ENCODE assay signal across 19 cellular contexts in genomic region chr4:11053601-11054000, GRCh38.
DNase-seq lines count a peak whose midpoint lies in the region; FAIRE-seq and TF ChIP-seq lines count a peak whose summit lies in the region.
"Had no signal": no experiment of that assay in that cellular context is flagged by ENCODE, and none has a peak within 500 bp of the region (broad histone marks: within the 10 kb centered on the region; RNA-seq: fewer than 3 reads in every experiment).

No MANE protein-coding gene starts in this region.

- H3K4me2 ChIP-seq in osteoblast (ENCODE audit: insufficient read depth, low read length) (no peak overlapping the region), H9 (ENCODE audit: insufficient read depth, insufficient read length, low read length) (no peak overlapping the region)
- H3K4me2 ChIP-seq: A549 had no signal

- intact Hi-C loops in vagina (cut with DNase I), result no loop called here

- FAIRE-seq in bronchial epithelial cell (lab: Jason Lieb, UNC), result no peak
- FAIRE-seq: A549, D721Med, H1 had no signal

- H3K27me3 Mint-ChIP-seq in H9 (ENCODE audit: low read depth), result no peaks in the 10 kb centered on the region
- H3K27me3 Mint-ChIP-seq: CD4-positive, alpha-beta T cell had no signal

- H3K36me3 ChIP-seq in bronchial epithelial cell (ENCODE audit: control insufficient read depth, insufficient read depth, low read length) (no peaks in the 10 kb centered on the region), osteoblast (ENCODE audit: insufficient read depth, low read length) (no peaks in the 10 kb centered on the region), vagina (no peaks in the 10 kb centered on the region)
- H3K36me3 ChIP-seq: HAP-1 had no signal

- H3K23ac ChIP-seq in H9 (ENCODE audit: insufficient read length, low read depth, low read length), result no peak overlapping the region

- H3K79me2 ChIP-seq in osteoblast (ENCODE audit: insufficient read depth, low read length), result no peaks in the 10 kb centered on the region
- no peaks in the 10 kb centered on the region for H3K79me2 ChIP-seq in H9 (ENCODE audit: insufficient read depth, low read length)

- no CpG with 5 or more reads among the region's 3 CpGs for WGBS in H9 (ENCODE audit: extremely low coverage, insufficient read length, low lambda C conversion rate)

- no peak overlapping the region for H2AK5ac ChIP-seq in H9 (ENCODE audit: insufficient read length, low read length)

- no peak for TF ChIP-seq POLR2A in vagina (IDR thresholded peaks at IDR 0.05)

- H4K91ac ChIP-seq in H9 (ENCODE audit: insufficient read length, low read depth, low read length), result no peak overlapping the region

- H3K14ac ChIP-seq in H9 (ENCODE audit: insufficient read depth, low read length), result no peak overlapping the region

- peak overlapping the region; percentile 17; the same call in 1 of the 2 replicates for H3K27ac ChIP-seq in RWPE1
- H3K27ac ChIP-seq in osteoblast (ENCODE audit: low read depth, low read length), result no peak overlapping the region
- H3K27ac ChIP-seq in H9 (ENCODE audit: insufficient read length, low read depth, low read length), result no peak overlapping the region
- H3K27ac ChIP-seq in vagina, result no peak overlapping the region
- H3K27ac ChIP-seq: 22Rv1, A549, C4-2B had no signal

- no peak overlapping the region for H2AFZ ChIP-seq in osteoblast (ENCODE audit: low read length)
- no peak overlapping the region for H2AFZ ChIP-seq in H9 (ENCODE audit: low read length)

- H4K8ac ChIP-seq in H9 (replicated peaks; ENCODE audit: insufficient read length, low read depth, low read length), result no peak overlapping the region

- H3K79me1 ChIP-seq in H9 (ENCODE audit: insufficient read depth, low read depth, low read length, poor library complexity, severe bottlenecking), result no peaks in the 10 kb centered on the region

- H3K18ac ChIP-seq in H9 (ENCODE audit: insufficient read length, low read depth, low read length), result no peak overlapping the region

- TF ChIP-seq CTCF in RWPE1 (conservative IDR thresholded peaks at IDR 0.05; ENCODE audit: low read depth), result no peak
- no peak for TF ChIP-seq CTCF in bronchial epithelial cell (IDR thresholded peaks at IDR 0.05; ENCODE audit: insufficient read depth, low read length, severe bottlenecking)
- no peak for TF ChIP-seq CTCF in osteoblast (IDR thresholded peaks at IDR 0.05; ENCODE audit: extremely low read depth, low read depth, low read length)
- TF ChIP-seq CTCF in H9 (conservative IDR thresholded peaks at IDR 0.05), result no peak
- no peak for TF ChIP-seq CTCF in vagina (IDR thresholded peaks at IDR 0.05)

- no peaks in the 10 kb centered on the region for H4K20me1 ChIP-seq in osteoblast (ENCODE audit: insufficient read depth, low read length)
- H4K20me1 ChIP-seq in H9 (ENCODE audit: control insufficient read depth, insufficient read depth, insufficient read length), result no peaks in the 10 kb centered on the region

- no peaks in the 10 kb centered on the region for H3K4me1 ChIP-seq in osteoblast (ENCODE audit: insufficient read depth, low read length)
- H3K4me1 ChIP-seq in H9 (ENCODE audit: insufficient read depth, low read length), result no peaks in the 10 kb centered on the region
- H3K4me1 ChIP-seq in vagina, result no peaks in the 10 kb centered on the region
- H3K4me1 ChIP-seq: A549, Caco-2, HAP-1 had no signal

- H3K4ac ChIP-seq in H9 (ENCODE audit: low read depth, low read length), result no peak overlapping the region

- CTCF ChIA-PET in RWPE1 (lab: Yijun Ruan, JAX), result no interaction called here
- CTCF ChIA-PET in HEK293T (lab: Yijun Ruan, JAX), result no interaction called here

- H3K36me3 Mint-ChIP-seq in H9 (ENCODE audit: insufficient read depth in 1 of 3, low read depth in 3 of 3), result no peaks in the 10 kb centered on the region

- no peak overlapping the region for H3K4me3 Mint-ChIP-seq in H9
- H3K4me3 Mint-ChIP-seq: CD4-positive, alpha-beta T cell had no signal

- H2BK5ac ChIP-seq in H9 (ENCODE audit: insufficient read length, low read length), result no peak overlapping the region

- H2BK15ac ChIP-seq in H9 (ENCODE audit: low read depth, low read length), result no peak overlapping the region

- H3K4me3 ChIP-seq in bronchial epithelial cell (ENCODE audit: low read depth, low read length) (no peak overlapping the region), osteoblast (ENCODE audit: insufficient read depth, low read length) (no peak overlapping the region), vagina (no peak overlapping the region)
- H3K4me3 ChIP-seq: A549, HAP-1 had no signal

- DNase-seq in DMS 273 (lab: John Stamatoyannopoulos, UW; ENCODE audit: unreplicated experiment) (peak; percentile 3), DMS 273 treated with DMSO at 0.1 percent for 48 hours (lab: John Stamatoyannopoulos, UW) (no peak), RWPE1 (ENCODE audit: low spot score) (no peak), bronchial epithelial cell (ENCODE audit: low read depth) (peak; percentile 56), osteoblast (ENCODE audit: insufficient read length, low spot score, missing footprints) (peak; percentile 10), H9 (no peak), HEK293T (ENCODE audit: extremely low spot score) (no peak), vagina (ENCODE audit: extremely low spot score in 2 of 2) (no peak)
- DNase-seq: AML-193; Caco-2; CD4-positive, alpha-beta T cell; DMS79 treated with DMSO at 0.1 percent for 48 hours; GF-D8 had no signal

- H3K27me3 ChIP-seq in bronchial epithelial cell (ENCODE audit: control insufficient read depth, insufficient read depth, low read length), result no peaks in the 10 kb centered on the region
- H3K27me3 ChIP-seq in osteoblast (ENCODE audit: insufficient read depth, low read length), result no peaks in the 10 kb centered on the region
- no peaks in the 10 kb centered on the region for H3K27me3 ChIP-seq in H9 (ENCODE audit: insufficient read depth, low read length)
- no peaks in the 10 kb centered on the region for H3K27me3 ChIP-seq in vagina

- no peak overlapping the region for H4K5ac ChIP-seq in H9 (ENCODE audit: insufficient read length, low read depth, low read length)

- no peak overlapping the region for H3K27ac Mint-ChIP-seq in H9
- H3K27ac Mint-ChIP-seq: CD4-positive, alpha-beta T cell had no signal

- no peak overlapping the region for H3K56ac ChIP-seq in H9 (ENCODE audit: insufficient read length, low read depth, low read length)

- POLR2A ChIA-PET in RWPE1 (lab: Yijun Ruan, JAX; ENCODE audit: low non-redundant PET), result no interaction called here
- POLR2A ChIA-PET in HEK293T (lab: Yijun Ruan, JAX), result no interaction called here

- no peaks in the 10 kb centered on the region for H3K23me2 ChIP-seq in H9 (ENCODE audit: insufficient read length, low read depth, low read length, poor library complexity, severe bottlenecking)

- no peaks in the 10 kb centered on the region for H3K9me3 Mint-ChIP-seq in H9

- no peak overlapping the region for H2BK12ac ChIP-seq in H9 (ENCODE audit: insufficient read length, low read depth, low read length)

- H3T11ph ChIP-seq in H9 (ENCODE audit: low read length), result no peak overlapping the region

- no peak overlapping the region for H3K9ac ChIP-seq in H9 (ENCODE audit: extremely low read depth, insufficient read length, low read length)

- no peaks in the 10 kb centered on the region for H3K4me1 Mint-ChIP-seq in H9

- no peak overlapping the region for H2BK20ac ChIP-seq in H9 (ENCODE audit: low read depth, low read length, poor library complexity, severe bottlenecking)

- H3K9me3 ChIP-seq in osteoblast (ENCODE audit: low read depth, low read length) (no peaks in the 10 kb centered on the region), H9 (ENCODE audit: control insufficient read depth, low read depth, low read length) (no peaks in the 10 kb centered on the region), vagina (no peaks in the 10 kb centered on the region)
- H3K9me3 ChIP-seq: A549, Caco-2, HAP-1 had no signal

- H2BK120ac ChIP-seq in H9 (ENCODE audit: low read depth, low read length, poor library complexity, severe bottlenecking), result no peak overlapping the region

TF ChIP-seq in HEK293T, 16 proteins besides CTCF, POLR2A, EP300 and RAD21:
- TF ChIP-seq BHLHE40 (IDR thresholded peaks at IDR 0.05; ENCODE audit: borderline replicate concordance) (no peak), ZNF384 (IDR thresholded peaks at IDR 0.05) (no peak), FOXM1 (IDR thresholded peaks at IDR 0.05; ENCODE audit: borderline replicate concordance) (no peak), HDGF (IDR thresholded peaks at IDR 0.05; ENCODE audit: borderline replicate concordance) (no peak), NFRKB (IDR thresholded peaks at IDR 0.05) (no peak), ELF4 (IDR thresholded peaks at IDR 0.05) (no peak), LEF1 (IDR thresholded peaks at IDR 0.05; ENCODE audit: borderline replicate concordance) (no peak), ARNT (IDR thresholded peaks at IDR 0.05) (no peak), PKNOX1 (IDR thresholded peaks at IDR 0.05) (no peak), L3MBTL2 (conservative IDR thresholded peaks at IDR 0.05) (no peak), TARDBP (IDR thresholded peaks at IDR 0.05) (no peak), SUZ12 (IDR thresholded peaks at IDR 0.05) (no peak), CTBP1 (IDR thresholded peaks at IDR 0.05; ENCODE audit: borderline replicate concordance) (no peak), FOXK2 (IDR thresholded peaks at IDR 0.05) (no peak), SP1 (IDR thresholded peaks at IDR 0.05) (no peak), FOXA1 (IDR thresholded peaks at IDR 0.05) (no peak)

Comparison
In these comparisons a context has a peak if more than half of its experiments do, and no peak if none do; other contexts are left out.
1. DNase-seq: peak in DMS 273 (single experiment), bronchial epithelial cell (single experiment) and osteoblast (single experiment); none in DMS 273 treated with DMSO at 0.1 percent for 48 hours (single experiment), RWPE1 (single experiment), H9 (single experiment), HEK293T (single experiment) and vagina (0 of 2).